32 cellular contexts compared by ENCODE assay signal in the genomic region with DNA sequence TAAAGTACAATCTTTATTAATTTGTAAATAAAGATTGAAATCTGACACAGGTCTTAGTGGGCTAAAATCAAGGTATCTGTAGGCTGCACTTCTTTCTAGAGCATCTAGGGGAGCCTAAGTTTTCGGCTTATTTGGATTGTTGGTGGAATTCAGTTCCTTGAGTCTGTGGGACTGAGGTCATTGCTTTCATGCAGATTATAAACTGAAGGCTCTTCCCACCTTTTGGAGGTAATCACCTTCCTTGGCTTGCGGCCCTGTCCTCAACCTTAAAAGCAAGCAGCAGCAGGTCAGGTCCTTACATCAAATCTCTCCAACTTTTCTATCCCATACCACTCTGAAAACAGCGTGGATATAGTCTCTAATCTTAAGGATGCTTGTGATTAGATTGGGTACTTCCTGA.
"Had no signal": no experiment of that assay in that cellular context is flagged by ENCODE, and none has a peak within 500 bp of the region (broad histone marks: within the 10 kb centered on the region; RNA-seq: fewer than 3 reads in every experiment).

No MANE protein-coding gene starts in this region.

- ATAC-seq: activated CD4-positive, alpha-beta T cell treated with anti-CD3 and anti-CD28 coated beads for 36 hours; activated CD4-positive, CD25-positive, alpha-beta regulatory T cell treated with anti-CD3 and anti-CD28 coated beads, Interleukin-2, amount 50 U/mL, for 24 hours; activated CD8-positive, alpha-beta T cell treated with anti-CD3 and anti-CD28 coated beads, Interleukin-2, amount 10 ng/mL, durations not matched to agents 7 days and 5 days; Panc1 had no signal

- H3K4me1 Mint-ChIP-seq: activated CD4-positive, alpha-beta T cell treated with anti-CD3 and anti-CD28 coated beads for 36 hours; activated CD4-positive, alpha-beta T cell treated with anti-CD3 and anti-CD28 coated beads, Interleukin-2, amount 10 ng/mL, durations not matched to agents 7 days and 5 days; activated naive CD4-positive, alpha-beta T cell treated with anti-CD3 and anti-CD28 coated beads, Interleukin-2, amount 50 U/mL, for 24 hours; central memory CD8-positive, alpha-beta T cell had no signal

- H3K4me3 Mint-ChIP-seq: activated CD4-positive, alpha-beta T cell treated with anti-CD3 and anti-CD28 coated beads for 36 hours; activated CD4-positive, alpha-beta T cell treated with anti-CD3 and anti-CD28 coated beads, Interleukin-2, amount 10 ng/mL, durations not matched to agents 7 days and 5 days; activated CD8-positive, alpha-beta T cell treated with anti-CD3 and anti-CD28 coated beads, Interleukin-2, amount 10 ng/mL, durations not matched to agents 7 days and 5 days; activated naive CD4-positive, alpha-beta T cell treated with anti-CD3 and anti-CD28 coated beads, Interleukin-2, amount 50 U/mL, for 24 hours; activated naive CD8-positive, alpha-beta T cell treated with anti-CD3 and anti-CD28 coated beads, Interleukin-2, amount 10 ng/mL, durations not matched to agents 7 days and 5 days; activated T-cell treated with anti-CD3 and anti-CD28 coated beads, Interleukin-2, amount 50 U/mL, for 24 hours; central memory CD8-positive, alpha-beta T cell; T-helper 1 cell treated with Interleukin-12 subunit alpha and Interleukin-12 subunit beta and Interleukin-4 antibody, amounts not matched to agents 30 μg/mL and 1 μg/mL, for 36 hours; T-helper 2 cell treated with Interferon-gamma antibody and Interleukin-4, amounts not matched to agents 5 μg/mL and 100 μg/mL, for 36 hours had no signal

- H3K27me3 Mint-ChIP-seq: activated T-cell treated with anti-CD3 and anti-CD28 coated beads, Interleukin-2, amount 50 U/mL, for 24 hours had no signal

- DNase-seq: activated CD4-positive, alpha-beta T cell treated with anti-CD3 and anti-CD28 coated beads for 36 hours; activated CD4-positive, alpha-beta T cell treated with anti-CD3 and anti-CD28 coated beads, Interleukin-2, amount 10 ng/mL, durations not matched to agents 7 days and 5 days; activated CD4-positive, alpha-beta T cell treated with anti-CD3 and anti-CD28 coated beads, Interleukin-2, amount 50 U/mL, for 48 hours; activated CD8-positive, alpha-beta T cell treated with anti-CD3 and anti-CD28 coated beads, Interleukin-2, amount 10 ng/mL, durations not matched to agents 7 days and 5 days; activated gamma-delta T cell; activated naive CD4-positive, alpha-beta T cell treated with Interleukin-2 at 50 U/mL for 16 hours; activated naive CD8-positive, alpha-beta T cell treated with anti-CD3 and anti-CD28 coated beads, Interleukin-2, amount 10 ng/mL, durations not matched to agents 7 days and 5 days; activated T-cell treated with anti-CD3 and anti-CD28 coated beads, Interleukin-2, amount 50 U/mL, for 24 hours; amygdala; Kasumi-1; MG63; MV-4-11; NCI-H1092; NCI-H1436 treated with DMSO at 0.1 percent for 48 hours; NCI-H187; NCI-H2029 treated with DMSO at 0.1 percent for 48 hours; NCI-H2107; NCI-H2171; NCI-H446; NCI-H510A treated with DMSO at 0.1 percent for 48 hours; NCI-H526 treated with DMSO at 0.1 percent for 48 hours; NCI-H774; SHP77; SK-N-SH had no signal

- H3K27ac Mint-ChIP-seq: activated CD4-positive, alpha-beta T cell treated with anti-CD3 and anti-CD28 coated beads for 36 hours; activated CD4-positive, alpha-beta T cell treated with anti-CD3 and anti-CD28 coated beads, Interleukin-2, amount 10 ng/mL, durations not matched to agents 7 days and 5 days; activated CD8-positive, alpha-beta T cell treated with anti-CD3 and anti-CD28 coated beads, Interleukin-2, amount 10 ng/mL, durations not matched to agents 7 days and 5 days; activated naive CD4-positive, alpha-beta T cell treated with anti-CD3 and anti-CD28 coated beads, Interleukin-2, amount 50 U/mL, for 24 hours; activated naive CD8-positive, alpha-beta T cell treated with anti-CD3 and anti-CD28 coated beads, Interleukin-2, amount 10 ng/mL, durations not matched to agents 7 days and 5 days; activated T-cell treated with anti-CD3 and anti-CD28 coated beads, Interleukin-2, amount 50 U/mL, for 24 hours; activated T-helper 2 cell treated with anti-CD3 and anti-CD28 coated beads, Interferon-gamma antibody, Interleukin-2, Interleukin-4, amounts not matched to agents 10 μg/mL and 5 μg/mL and 100 μg/mL, durations not matched to agents 14 hours and 24 hours and 36 hours; T-helper 1 cell treated with Interleukin-12 subunit alpha and Interleukin-12 subunit beta and Interleukin-4 antibody, amounts not matched to agents 30 μg/mL and 1 μg/mL, for 36 hours; T-helper 2 cell treated with Interferon-gamma antibody and Interleukin-4, amounts not matched to agents 5 μg/mL and 100 μg/mL, for 36 hours had no signal

- H3K9me3 Mint-ChIP-seq: activated CD4-positive, alpha-beta T cell treated with anti-CD3 and anti-CD28 coated beads, Interleukin-2, amount 10 ng/mL, durations not matched to agents 7 days and 5 days; activated naive CD4-positive, alpha-beta T cell treated with anti-CD3 and anti-CD28 coated beads, Interleukin-2, amount 50 U/mL, for 24 hours; activated T-cell treated with anti-CD3 and anti-CD28 coated beads, Interleukin-2, amount 50 U/mL, for 24 hours; activated T-helper 2 cell treated with anti-CD3 and anti-CD28 coated beads, Interferon-gamma antibody, Interleukin-2, Interleukin-4, amounts not matched to agents 10 μg/mL and 5 μg/mL and 100 μg/mL, durations not matched to agents 14 hours and 24 hours and 36 hours; central memory CD8-positive, alpha-beta T cell; T-helper 2 cell treated with Interferon-gamma antibody and Interleukin-4, amounts not matched to agents 5 μg/mL and 100 μg/mL, for 36 hours had no signal

- FAIRE-seq: TTC549 had no signal
